In genomic region chr3:38154625-38155255, GRCh38 we compare ENCODE assay signal across 15 cellular contexts. TPM values are rescaled to one million over a fixed set of nuclear protein-coding genes. Genes with fewer than 3 reads are reported as not detected.
A peak's percentile ranks its signal among the peaks of the same experiment; 100 is the strongest.
DNase-seq lines count a peak whose midpoint lies in the region; ATAC-seq and TF ChIP-seq lines count a peak whose summit lies in the region.
"Had no signal": no experiment of that assay in that cellular context is flagged by ENCODE, and none has a peak within 500 bp of the region (broad histone marks: within the 10 kb centered on the region; RNA-seq: fewer than 3 reads in every experiment).

No MANE protein-coding gene starts in this region.

- no peak overlapping the region for H4K91ac ChIP-seq in mesenchymal stem cell (ENCODE audit: low read length)

- no peak overlapping the region for H3K18ac ChIP-seq in mesenchymal stem cell (ENCODE audit: low read depth in 1 of 2, low read length in 2 of 2)

- H4K8ac ChIP-seq in mesenchymal stem cell (ENCODE audit: low read length), result no peak overlapping the region

- H2AK5ac ChIP-seq in mesenchymal stem cell (ENCODE audit: low read length, severe bottlenecking), result no peak overlapping the region

- H3K27ac ChIP-seq in mesenchymal stem cell (ENCODE audit: low read length, poor library complexity, severe bottlenecking) (no peak overlapping the region), psoas muscle (no peak overlapping the region)
- H3K27ac ChIP-seq: ovary, vagina had no signal

- BruUV-seq in MCF 10A (replicated peaks; lab: Mats Ljungman, UMichigan), result no TSS peak

- H3K14ac ChIP-seq in mesenchymal stem cell (ENCODE audit: low read length in 2 of 2), result no peak overlapping the region

- no peak overlapping the region for H2AFZ ChIP-seq in mesenchymal stem cell (ENCODE audit: low read depth, low read length)

- no peak overlapping the region for H3K4me3 ChIP-seq in mesenchymal stem cell (ENCODE audit: insufficient read depth in 1 of 2, low read depth in 1 of 2, low read length in 2 of 2)
- no peak overlapping the region for H3K4me3 ChIP-seq in psoas muscle
- H3K4me3 ChIP-seq: ovary, vagina had no signal

- 46% methylated on average over 2 of the region's 2 CpGs for WGBS in mesenchymal stem cell
- 67 to 73% (median 71%) methylated on average over 2 of the region's 2 CpGs for WGBS in psoas muscle, 3 donors

- intact Hi-C loops in natural killer cell (cut with micrococcal nuclease), result no loop called here
- intact Hi-C loops in MCF 10A (cut with micrococcal nuclease), result loop anchor here (1.0 kb wide), 1 partner anchor 11 kb away; the partner anchor contains the start of gene OXSR1
- intact Hi-C loops in activated T-helper 1 cell treated with anti-CD3 and anti-CD28 coated beads, Interleukin-12 subunit alpha, Interleukin-12 subunit beta, Interleukin-2, Interleukin-4 antibody, amounts not matched to agents 30 ng/mL and 10 ng/mL and 1 ng/mL, durations not matched to agents 14 hours and 24 hours and 36 hours (cut with micrococcal nuclease), result loop anchor here (1.0 kb wide), 2 partner anchors 10 to 17 kb away; partner anchors contain the start of gene ACAA1
- intact Hi-C loops in psoas muscle (cut with DNase I), result no loop called here

- no peak overlapping the region for H3K4ac ChIP-seq in mesenchymal stem cell (ENCODE audit: low read depth in 1 of 2, low read length in 2 of 2)

- no peaks in the 10 kb centered on the region for H3K9me3 ChIP-seq in mesenchymal stem cell (ENCODE audit: control insufficient read depth, low read length)
- H3K9me3 ChIP-seq in psoas muscle, result no peaks in the 10 kb centered on the region
- H3K9me3 ChIP-seq: ovary, vagina had no signal

- H3K9ac ChIP-seq in mesenchymal stem cell (ENCODE audit: low read length), result peak overlapping the region; percentile 65

- in situ Hi-C loops in KBM-7 (cut with MboI; ENCODE audit: low pct_unique_long_range_greater_than_20kb, low sequenced_read_pairs), result no loop called here

- POLR2A ChIA-PET in MCF 10A (lab: Yijun Ruan, JAX), result interaction anchor here (0.7 to 10.5 kb wide), 7 partner anchors 10 to 376 kb away, joined by 3 to 199 read pairs (median 5); partner anchors contain the start of genes ACAA1, MYD88 and OXSR1

- no peak overlapping the region for H2BK120ac ChIP-seq in mesenchymal stem cell (ENCODE audit: low read depth, low read length)

- H3K23ac ChIP-seq in mesenchymal stem cell (ENCODE audit: low read length in 2 of 2), result peak overlapping the region in 1 of 2 experiments; percentile 63

- no peaks in the 10 kb centered on the region for H3K27me3 Mint-ChIP-seq in natural killer cell treated with Interleukin-12 subunit alpha and Interleukin-12 subunit beta and Interleukin-15 and Interleukin-18, amount 100 ng/mL, for 72 hours
- H3K27me3 Mint-ChIP-seq in natural killer cell (ENCODE audit: low read depth in 2 of 2) (no peaks in the 10 kb centered on the region), MCF 10A (ENCODE audit: insufficient read depth, unreplicated experiment) (no peaks in the 10 kb centered on the region)
- no peaks in the 10 kb centered on the region for H3K27me3 Mint-ChIP-seq in activated T-helper 1 cell treated with anti-CD3 and anti-CD28 coated beads, Interleukin-12 subunit alpha, Interleukin-12 subunit beta, Interleukin-2, Interleukin-4 antibody, amounts not matched to agents 30 ng/mL and 10 ng/mL and 1 ng/mL, durations not matched to agents 14 hours and 24 hours and 36 hours (ENCODE audit: insufficient read depth)
- H3K27me3 Mint-ChIP-seq: IgD-negative memory B cell had no signal

- no peak overlapping the region for H2BK15ac ChIP-seq in mesenchymal stem cell (ENCODE audit: low read depth, poor library complexity, severe bottlenecking)

- peak overlapping the region; percentile 59 to 80 for H3K27ac Mint-ChIP-seq in natural killer cell treated with Interleukin-12 subunit alpha and Interleukin-12 subunit beta and Interleukin-15 and Interleukin-18, amount 100 ng/mL, for 72 hours
- H3K27ac Mint-ChIP-seq in natural killer cell (no peak overlapping the region), MCF 10A (ENCODE audit: low read depth, unreplicated experiment) (peak overlapping the region; percentile 74)
- no peak overlapping the region for H3K27ac Mint-ChIP-seq in activated T-helper 1 cell treated with anti-CD3 and anti-CD28 coated beads, Interleukin-12 subunit alpha, Interleukin-12 subunit beta, Interleukin-2, Interleukin-4 antibody, amounts not matched to agents 30 ng/mL and 10 ng/mL and 1 ng/mL, durations not matched to agents 14 hours and 24 hours and 36 hours

- no peak for DNase-seq in natural killer cell treated with Interleukin-12 subunit alpha and Interleukin-12 subunit beta and Interleukin-15 and Interleukin-18, amount 100 ng/mL, for 72 hours (ENCODE audit: low spot score)
- DNase-seq in natural killer cell (no peak), MCF 10A (ENCODE audit: unreplicated experiment) (peak; percentile 54), mesenchymal stem cell (no peak), hypothalamus (lab: John Stamatoyannopoulos, UW) (no peak), KBM-7 (no peak), psoas muscle (no peak)
- DNase-seq in activated T-helper 1 cell treated with anti-CD3 and anti-CD28 coated beads, Interleukin-12 subunit alpha, Interleukin-12 subunit beta, Interleukin-2, Interleukin-4 antibody, amounts not matched to agents 30 ng/mL and 10 ng/mL and 1 ng/mL, durations not matched to agents 14 hours and 24 hours and 36 hours (ENCODE audit: low spot score), result no peak
- DNase-seq: DMS153, NCI-H526, ovary, Right ventricle myocardium superior, T-helper 9 cell had no signal

- CTCF ChIA-PET in MCF 10A (lab: Yijun Ruan, JAX), result interaction anchor here (0.5 to 2.3 kb wide), 7 partner anchors 10 to 176 kb away, joined by 3 to 8 read pairs (median 3); partner anchors contain the start of gene OXSR1

- no peak for ATAC-seq in natural killer cell treated with Interleukin-12 subunit alpha and Interleukin-12 subunit beta and Interleukin-15 and Interleukin-18, amount 100 ng/mL, for 72 hours
- ATAC-seq in natural killer cell (no peak), psoas muscle (no peak)

- no peaks in the 10 kb centered on the region for H3K27me3 ChIP-seq in mesenchymal stem cell (ENCODE audit: control insufficient read depth in 1 of 2, insufficient read depth in 1 of 2, low read length in 2 of 2)
- H3K27me3 ChIP-seq in psoas muscle (ENCODE audit: insufficient read depth in 3 of 3, low read length in 2 of 3), result no peaks in the 10 kb centered on the region
- H3K27me3 ChIP-seq: ovary, vagina had no signal

- TF ChIP-seq CTCF in natural killer cell (IDR thresholded peaks at IDR 0.05) (no peak), MCF 10A (IDR thresholded peaks at IDR 0.05; ENCODE audit: unreplicated experiment) (no peak), psoas muscle (IDR thresholded peaks at IDR 0.05) (no peak)

- no peak overlapping the region for H2BK12ac ChIP-seq in mesenchymal stem cell (ENCODE audit: low read length in 2 of 2)

- H3K4me1 ChIP-seq in mesenchymal stem cell (ENCODE audit: control insufficient read depth, insufficient read depth, low read depth, low read length) (no peaks in the 10 kb centered on the region), psoas muscle (no peaks in the 10 kb centered on the region)
- H3K4me1 ChIP-seq: vagina had no signal

- no peak overlapping the region for H2BK5ac ChIP-seq in mesenchymal stem cell (ENCODE audit: low read depth, low read length, poor library complexity, severe bottlenecking)

- H3K36me3 Mint-ChIP-seq in natural killer cell treated with Interleukin-12 subunit alpha and Interleukin-12 subunit beta and Interleukin-15 and Interleukin-18, amount 100 ng/mL, for 72 hours, result no peaks in the 10 kb centered on the region
- H3K36me3 Mint-ChIP-seq in natural killer cell (no peaks in the 10 kb centered on the region), MCF 10A (ENCODE audit: insufficient read depth, unreplicated experiment) (no peaks in the 10 kb centered on the region)
- H3K36me3 Mint-ChIP-seq in activated T-helper 1 cell treated with anti-CD3 and anti-CD28 coated beads, Interleukin-12 subunit alpha, Interleukin-12 subunit beta, Interleukin-2, Interleukin-4 antibody, amounts not matched to agents 30 ng/mL and 10 ng/mL and 1 ng/mL, durations not matched to agents 14 hours and 24 hours and 36 hours (ENCODE audit: low read depth), result no peaks in the 10 kb centered on the region
- H3K36me3 Mint-ChIP-seq: IgD-negative memory B cell had no signal

- no peaks in the 10 kb centered on the region for H3K79me1 ChIP-seq in mesenchymal stem cell (replicated peaks; ENCODE audit: low read length, poor library complexity, severe bottlenecking)

- peak overlapping the region; percentile 33 for H3K4me3 Mint-ChIP-seq in natural killer cell treated with Interleukin-12 subunit alpha and Interleukin-12 subunit beta and Interleukin-15 and Interleukin-18, amount 100 ng/mL, for 72 hours
- no peak overlapping the region for H3K4me3 Mint-ChIP-seq in natural killer cell
- no peak overlapping the region for H3K4me3 Mint-ChIP-seq in MCF 10A (ENCODE audit: unreplicated experiment)
- H3K4me3 Mint-ChIP-seq in activated T-helper 1 cell treated with anti-CD3 and anti-CD28 coated beads, Interleukin-12 subunit alpha, Interleukin-12 subunit beta, Interleukin-2, Interleukin-4 antibody, amounts not matched to agents 30 ng/mL and 10 ng/mL and 1 ng/mL, durations not matched to agents 14 hours and 24 hours and 36 hours, result no peak overlapping the region

- no peaks in the 10 kb centered on the region for H3K9me3 Mint-ChIP-seq in natural killer cell treated with Interleukin-12 subunit alpha and Interleukin-12 subunit beta and Interleukin-15 and Interleukin-18, amount 100 ng/mL, for 72 hours
- H3K9me3 Mint-ChIP-seq in natural killer cell (no peaks in the 10 kb centered on the region), MCF 10A (ENCODE audit: unreplicated experiment) (no peaks in the 10 kb centered on the region)
- H3K9me3 Mint-ChIP-seq in activated T-helper 1 cell treated with anti-CD3 and anti-CD28 coated beads, Interleukin-12 subunit alpha, Interleukin-12 subunit beta, Interleukin-2, Interleukin-4 antibody, amounts not matched to agents 30 ng/mL and 10 ng/mL and 1 ng/mL, durations not matched to agents 14 hours and 24 hours and 36 hours, result no peaks in the 10 kb centered on the region

- H3K4me1 Mint-ChIP-seq in natural killer cell treated with Interleukin-12 subunit alpha and Interleukin-12 subunit beta and Interleukin-15 and Interleukin-18, amount 100 ng/mL, for 72 hours (ENCODE audit: low read depth in 2 of 2), result peaks cover 29 to 37% of the 10 kb centered on the region in 2 donors
- H3K4me1 Mint-ChIP-seq in natural killer cell, result peaks cover 11 to 21% of the 10 kb centered on the region in 2 donors
- H3K4me1 Mint-ChIP-seq in MCF 10A (ENCODE audit: insufficient read depth, unreplicated experiment), result peaks cover 23% of the 10 kb centered on the region
- peaks cover 50% of the 10 kb centered on the region for H3K4me1 Mint-ChIP-seq in activated T-helper 1 cell treated with anti-CD3 and anti-CD28 coated beads, Interleukin-12 subunit alpha, Interleukin-12 subunit beta, Interleukin-2, Interleukin-4 antibody, amounts not matched to agents 30 ng/mL and 10 ng/mL and 1 ng/mL, durations not matched to agents 14 hours and 24 hours and 36 hours (ENCODE audit: low read depth)

- no peak overlapping the region for H3K4me2 ChIP-seq in mesenchymal stem cell (ENCODE audit: low read length, poor library complexity, severe bottlenecking)

- H3K36me3 ChIP-seq in mesenchymal stem cell (ENCODE audit: control insufficient read depth in 1 of 2, insufficient read depth in 2 of 2, low read depth in 1 of 2, low read length in 2 of 2) (no peaks in the 10 kb centered on the region), psoas muscle (ENCODE audit: insufficient read depth in 1 of 2, low read depth in 1 of 2) (no peaks in the 10 kb centered on the region)
- H3K36me3 ChIP-seq: ovary, vagina had no signal

RNA-seq across cellular contexts. Expression of gene OXSR1, which starts 10.6 kb away (rescaled TPM):
- total RNA-seq in natural killer cell treated with Interleukin-12 subunit alpha and Interleukin-12 subunit beta and Interleukin-15 and Interleukin-18, amount 100 ng/mL, for 72 hours, result 10 to 100 TPM; 59.9 to 66.8 TPM
- total RNA-seq in natural killer cell, result 10 to 100 TPM; 37.2 to 46.1 (median 44.0) TPM
- total RNA-seq in MCF 10A (2022), result 71.7 and 75.5 TPM in 2 replicates
- 18.9 TPM for polyA plus RNA-seq in mesenchymal stem cell (2013, experiment 1 of 2)
- polyA plus RNA-seq in mesenchymal stem cell (2013, experiment 2 of 2), result 18.5 TPM
- total RNA-seq in activated T-helper 1 cell treated with anti-CD3 and anti-CD28 coated beads, Interleukin-12 subunit alpha, Interleukin-12 subunit beta, Interleukin-2, Interleukin-4 antibody, amounts not matched to agents 30 ng/mL and 10 ng/mL and 1 ng/mL, durations not matched to agents 14 hours and 24 hours and 36 hours, result 48.6 and 50.8 TPM in 2 replicates
- 10 to 100 TPM; 30.6 to 60.1 (median 47.7) TPM for total RNA-seq in psoas muscle
- polyA plus RNA-seq in psoas muscle, result 10 to 100 TPM; 26.4 to 59.6 (median 47.4) TPM

RNA-seq across cellular contexts. Expression of gene MYD88, which starts 16.3 kb away (rescaled TPM):
- 10 to 100 TPM; 55.8 to 63.1 TPM for total RNA-seq in natural killer cell treated with Interleukin-12 subunit alpha and Interleukin-12 subunit beta and Interleukin-15 and Interleukin-18, amount 100 ng/mL, for 72 hours
- 10 to 100 TPM; 60.5 to 71.0 (median 67.7) TPM for total RNA-seq in natural killer cell
- total RNA-seq in MCF 10A (2022), result 19.7 and 21.2 TPM in 2 replicates
- polyA plus RNA-seq in mesenchymal stem cell (2013, experiment 1 of 2), result 31.6 TPM
- polyA plus RNA-seq in mesenchymal stem cell (2013, experiment 2 of 2), result 31.9 TPM
- 38.6 and 42.1 TPM in 2 replicates for total RNA-seq in activated T-helper 1 cell treated with anti-CD3 and anti-CD28 coated beads, Interleukin-12 subunit alpha, Interleukin-12 subunit beta, Interleukin-2, Interleukin-4 antibody, amounts not matched to agents 30 ng/mL and 10 ng/mL and 1 ng/mL, durations not matched to agents 14 hours and 24 hours and 36 hours
- total RNA-seq in psoas muscle, result 1 to 10 TPM; 3.8 to 6.0 (median 4.6) TPM
- polyA plus RNA-seq in psoas muscle, result 1 to 10 TPM; 2.9 to 7.0 (median 3.0) TPM

RNA-seq across cellular contexts. Expression of gene ACAA1, which starts 17.8 kb away (rescaled TPM):
- 10 to 100 TPM; 78.6 to 88.2 TPM for total RNA-seq in natural killer cell treated with Interleukin-12 subunit alpha and Interleukin-12 subunit beta and Interleukin-15 and Interleukin-18, amount 100 ng/mL, for 72 hours
- total RNA-seq in natural killer cell (100 to 1,000 TPM in 1 of 3 donors, 10 to 100 TPM in 2; 79.4 to 101 (median 93.9) TPM), MCF 10A (2022) (36.6 and 46.7 TPM in 2 replicates), psoas muscle (10 to 100 TPM; 34.9 to 48.6 (median 40.7) TPM)
- polyA plus RNA-seq in mesenchymal stem cell (2013, experiment 1 of 2), result 32.9 TPM
- polyA plus RNA-seq in mesenchymal stem cell (2013, experiment 2 of 2), result 32.8 TPM
- 69.3 and 73.4 TPM in 2 replicates for total RNA-seq in activated T-helper 1 cell treated with anti-CD3 and anti-CD28 coated beads, Interleukin-12 subunit alpha, Interleukin-12 subunit beta, Interleukin-2, Interleukin-4 antibody, amounts not matched to agents 30 ng/mL and 10 ng/mL and 1 ng/mL, durations not matched to agents 14 hours and 24 hours and 36 hours
- 10 to 100 TPM; 23.6 to 52.2 (median 28.6) TPM for polyA plus RNA-seq in psoas muscle

Comparison
In these comparisons a context has a peak if more than half of its experiments do, and no peak if none do; other contexts are left out.
1. H3K27ac Mint-ChIP-seq: peak in natural killer cell treated with Interleukin-12 subunit alpha and Interleukin-12 subunit beta and Interleukin-15 and Interleukin-18, amount 100 ng/mL, for 72 hours (2 of 2) and MCF 10A (single experiment); none in natural killer cell (0 of 2) and activated T-helper 1 cell treated with anti-CD3 and anti-CD28 coated beads, Interleukin-12 subunit alpha, Interleukin-12 subunit beta, Interleukin-2, Interleukin-4 antibody, amounts not matched to agents 30 ng/mL and 10 ng/mL and 1 ng/mL, durations not matched to agents 14 hours and 24 hours and 36 hours (single experiment).
2. intact Hi-C loops: an anchor here in MCF 10A (1.0 kb wide) and activated T-helper 1 cell treated with anti-CD3 and anti-CD28 coated beads, Interleukin-12 subunit alpha, Interleukin-12 subunit beta, Interleukin-2, Interleukin-4 antibody, amounts not matched to agents 30 ng/mL and 10 ng/mL and 1 ng/mL, durations not matched to agents 14 hours and 24 hours and 36 hours (1.0 kb wide); none called in natural killer cell and psoas muscle.